In genomic region chr13:52665325-52665724, GRCh38 we compare ENCODE assay signal across 8 cellular contexts. TPM values are rescaled to one million over a fixed set of nuclear protein-coding genes. Genes with fewer than 3 reads are reported as not detected.
A peak's percentile ranks its signal among the peaks of the same experiment; 100 is the strongest.
DNase-seq lines count a peak whose midpoint lies in the region; ATAC-seq and TF ChIP-seq lines count a peak whose summit lies in the region.

No MANE protein-coding gene starts in this region.

- CTCF ChIA-PET in A673 (lab: Charles Lee) = interaction anchor here (0.8 to 2.0 kb wide), 9 partner anchors 13 to 533 kb away, joined by 3 to 11 read pairs (median 4); partner anchors contain the start of gene SUGT1

- TF ChIP-seq CTCF in A673 (conservative IDR thresholded peaks at IDR 0.05; ENCODE audit: low read depth, low read length) (peak; percentile 64), GM12872 (IDR thresholded peaks at IDR 0.05; ENCODE audit: insufficient read depth, low read depth, low read length) (peak; percentile 45; the same call in 2 of the 3 replicates), foreskin keratinocyte (conservative IDR thresholded peaks at IDR 0.05) (peak; percentile 66)

- no peak overlapping the region for H3K4me3 ChIP-seq in A673 (ENCODE audit: low read depth, low read length, poor library complexity, severe bottlenecking)

- H3K4me1 ChIP-seq in A673 (ENCODE audit: insufficient read depth, low read length, poor library complexity, severe bottlenecking) = peaks cover 6% of the 10 kb centered on the region
- H3K4me1 ChIP-seq in foreskin keratinocyte = no peaks in the 10 kb centered on the region

- BruUV-seq in A673 (replicated peaks; lab: Mats Ljungman, UMichigan) = no TSS peak

- ATAC-seq in foreskin keratinocyte (peak; percentile 67), HG03025 (IDR thresholded peaks at IDR 0.05; ENCODE audit: low FRiP score, unreplicated experiment) (no peak), HG02678 (IDR thresholded peaks at IDR 0.05; ENCODE audit: unreplicated experiment) (no peak), GM18498 (IDR thresholded peaks at IDR 0.05; ENCODE audit: unreplicated experiment) (no peak), GM18867 (IDR thresholded peaks at IDR 0.05; ENCODE audit: unreplicated experiment) (no peak)

- DNase-seq in A673 (ENCODE audit: low spot score) (peak; percentile 34), RKO (ENCODE audit: low spot score) (peak; percentile 57), foreskin keratinocyte (peak in 1 of 2 donors; percentile 41)

- intact Hi-C loops in A673 (cut with micrococcal nuclease; ENCODE audit: unreplicated experiment) = loop anchor here (10.0 kb wide), 2 partner anchors 299 to 539 kb away; no protein-coding TSS in a partner anchor

- H3K27me3 ChIP-seq in A673 (replicated peaks; ENCODE audit: insufficient read depth, low read depth, low read length, poor library complexity) = no peaks in the 10 kb centered on the region
- H3K27me3 ChIP-seq in foreskin keratinocyte = no peaks in the 10 kb centered on the region

- H3K36me3 ChIP-seq in A673 (ENCODE audit: insufficient read depth, low read length, poor library complexity, severe bottlenecking) = peaks cover 78% of the 10 kb centered on the region

- H3K27ac ChIP-seq in A673 (ENCODE audit: low read depth, low read length, poor library complexity, severe bottlenecking) = no peak overlapping the region
- H3K27ac ChIP-seq in foreskin keratinocyte = no peak overlapping the region

- POLR2A ChIA-PET in A673 (lab: Charles Lee; ENCODE audit: low non-redundant PET) = no interaction called here

- H3K9me3 ChIP-seq in A673 (ENCODE audit: low read depth, low read length, poor library complexity, severe bottlenecking) = no peaks in the 10 kb centered on the region

RNA-seq across cellular contexts. Expression of gene SUGT1, which starts 12.7 kb away (rescaled TPM):
- total RNA-seq in A673 (2021) (104 and 132 TPM in 2 replicates), foreskin keratinocyte (48.0 and 50.8 TPM in 2 replicates)
- 47.9 and 52.4 TPM in 2 replicates for polyA plus RNA-seq in foreskin keratinocyte

RNA-seq across cellular contexts. Expression of gene HNRNPA1L2, which starts 23.1 kb away (rescaled TPM):
- total RNA-seq in A673 (2021) = 10.1 and 10.7 TPM in 2 replicates
- total RNA-seq in foreskin keratinocyte = 5.3 and 7.3 TPM in 2 replicates
- polyA plus RNA-seq in foreskin keratinocyte = 7.0 and 9.7 TPM in 2 replicates
